1 cellular context compared by ENCODE assay signal in genomic region chr7:131507592-131508331, GRCh38.
TF ChIP-seq lines count a peak whose summit lies in the region.

No MANE protein-coding gene starts in this region.

TF ChIP-seq in IMR-90, 13 proteins besides CTCF, POLR2A, EP300 and RAD21:
- TF ChIP-seq MAZ (IDR thresholded peaks at IDR 0.05; ENCODE audit: borderline replicate concordance, low read depth, low read length) = peak; percentile 27; the same call in 1 of the 2 replicates
- TF ChIP-seq CHD1 (IDR thresholded peaks at IDR 0.05; ENCODE audit: low read depth, low read length) = no peak
- TF ChIP-seq FOS (IDR thresholded peaks at IDR 0.05; ENCODE audit: low read depth, low read length) = no peak
- peak; percentile 92 for TF ChIP-seq SMC3 (IDR thresholded peaks at IDR 0.05; ENCODE audit: low read depth, low read length)
